Comparison of ENCODE assay signal across 8 cellular contexts in genomic region chr4:14168919-14169318, GRCh38.
DNase-seq lines count a peak whose midpoint lies in the region; ATAC-seq lines count a peak whose summit lies in the region.

No MANE protein-coding gene starts in this region.

- DNase-seq in DMS153 (lab: John Stamatoyannopoulos, UW) (peak; percentile 20), HT-29 (ENCODE audit: low spot score) (peak; percentile 85), amniotic epithelial cell (ENCODE audit: low read depth) (peak; percentile 74), myocyte (ENCODE audit: low read depth) (peak; percentile 53), germinal center (ENCODE audit: low spot score) (no peak), NCI-H1930 (lab: John Stamatoyannopoulos, UW) (no peak)
- DNase-seq in activated T-cell treated with anti-CD3 and anti-CD28 coated beads, Interleukin-2, amount 50 U/mL, for 48 hours: no peak

- peak; percentile 37 for ATAC-seq in GM21526 (IDR thresholded peaks at IDR 0.05; ENCODE audit: low FRiP score, unreplicated experiment)

Comparison
In these comparisons a context has a peak if more than half of its experiments do, and no peak if none do; other contexts are left out.
1. DNase-seq: peak in DMS153 (single experiment), HT-29 (single experiment), amniotic epithelial cell (single experiment) and myocyte (single experiment); none in germinal center (single experiment), NCI-H1930 (0 of 2) and activated T-cell treated with anti-CD3 and anti-CD28 coated beads, Interleukin-2, amount 50 U/mL, for 48 hours (0 of 2).